In genomic region chr7:103888603-103889153, GRCh38 we compare ENCODE assay signal across 16 cellular contexts.
DNase-seq lines count a peak whose midpoint lies in the region; ATAC-seq, FAIRE-seq and TF ChIP-seq lines count a peak whose summit lies in the region.
"Had no signal": no experiment of that assay in that cellular context is flagged by ENCODE, and none has a peak within 500 bp of the region (broad histone marks: within the 10 kb centered on the region; RNA-seq: fewer than 3 reads in every experiment).

No MANE protein-coding gene starts in this region.

- no peaks in the 10 kb centered on the region for H3F3A ChIP-seq in smooth muscle cell (ENCODE audit: low read depth)

- ATAC-seq in HepG2: no peak
- no peak for ATAC-seq in T-helper 17 cell
- ATAC-seq: CD8-positive, alpha-beta T cell had no signal

- no peaks in the 10 kb centered on the region for H3K4me1 Mint-ChIP-seq in T-helper 17 cell
- H3K4me1 Mint-ChIP-seq: CD14-positive monocyte had no signal

- intact Hi-C loops in HepG2 (cut with micrococcal nuclease; ENCODE audit: unreplicated experiment): no loop called here

- TF ChIP-seq CTCF in HepG2 (CRISPR knock-in tag; IDR thresholded peaks at IDR 0.05): no peak
- TF ChIP-seq CTCF in smooth muscle cell (IDR thresholded peaks at IDR 0.05; ENCODE audit: borderline replicate concordance, insufficient read depth, poor library complexity, severe bottlenecking): no peak

- BruUV-seq in HepG2 (replicated peaks; lab: Mats Ljungman, UMichigan): no TSS peak

- H3K27ac ChIP-seq in HepG2 (ENCODE audit: extremely low read length, insufficient read depth, low read length) (no peak overlapping the region), smooth muscle cell (ENCODE audit: low read depth) (no peak overlapping the region)
- H3K27ac ChIP-seq: GM23248 had no signal

- H3K79me2 ChIP-seq in HepG2 (ENCODE audit: insufficient read depth, low read length) (peaks cover 34% of the 10 kb centered on the region), smooth muscle cell (ENCODE audit: low read depth) (no peaks in the 10 kb centered on the region)

- no peaks in the 10 kb centered on the region for H3K27me3 Mint-ChIP-seq in T-helper 17 cell

- WGBS in HepG2 (ENCODE audit: low lambda C conversion rate): 65% methylated on average over 6 of the region's 6 CpGs
- WGBS in smooth muscle cell (ENCODE audit: low lambda C conversion rate): 50% methylated on average over 6 of the region's 6 CpGs

- FAIRE-seq in HepG2 (lab: Jason Lieb, UNC): no peak
- FAIRE-seq: A204.1, H54, HTR-8/SVneo had no signal

- H3K36me3 Mint-ChIP-seq in T-helper 17 cell (ENCODE audit: low read depth): no peaks in the 10 kb centered on the region
- H3K36me3 Mint-ChIP-seq: CD14-positive monocyte; CD8-positive, alpha-beta T cell had no signal

- in situ Hi-C loops in G401 (cut with HindIII; ENCODE audit: low sequenced_read_pairs) (no loop called here), HepG2 (cut with HindIII; ENCODE audit: extremely low pct_ligation_motif_present, low pct_unique_long_range_greater_than_20kb) (no loop called here)

- H3K4me3 Mint-ChIP-seq in T-helper 17 cell: no peak overlapping the region
- H3K4me3 Mint-ChIP-seq: CD14-positive monocyte; CD8-positive, alpha-beta T cell had no signal

- H3K27me3 ChIP-seq in HepG2 (ENCODE audit: control insufficient read depth in 1 of 2, insufficient read depth in 2 of 2, low read length in 2 of 2) (no peaks in the 10 kb centered on the region), smooth muscle cell (ENCODE audit: low read depth) (peaks cover 5% of the 10 kb centered on the region)

- DNase-seq in G401 (ENCODE audit: low spot score): peak; percentile 66
- DNase-seq in SK-N-DZ (ENCODE audit: low spot score): peak; percentile 48
- no peak for DNase-seq in HepG2 (ENCODE audit: low spot score)
- no peak for DNase-seq in smooth muscle cell (lab: John Stamatoyannopoulos, UW; ENCODE audit: unreplicated experiment)
- no peak for DNase-seq in activated gamma-delta T cell treated with Interleukin-2 at 50 U/mL for 16 hours
- no peak for DNase-seq in stimulated activated CD8-positive, alpha-beta memory T cell treated with anti-CD3 and anti-CD28 coated beads, Interleukin-4, amount 100 ng/mL, for 48 hours
- no peak for DNase-seq in T-helper 17 cell
- DNase-seq: CD8-positive, alpha-beta T cell; DND-41; GF-D8; GM23248 had no signal

- H3K36me3 ChIP-seq in HepG2 (replicated peaks in 1 of 2; ENCODE audit: control insufficient read depth in 1 of 2, insufficient read depth in 2 of 2, low read length in 2 of 2): no peaks in the 10 kb centered on the region; a peak in 2 of 5 replicates
- no peaks in the 10 kb centered on the region for H3K36me3 ChIP-seq in smooth muscle cell (ENCODE audit: low read depth)

- H3K9me3 ChIP-seq in HepG2 (ENCODE audit: low read length) (no peaks in the 10 kb centered on the region), smooth muscle cell (replicated peaks; ENCODE audit: low read depth) (no peaks in the 10 kb centered on the region), T-helper 17 cell (ENCODE audit: control insufficient read depth, low read length, poor library complexity, severe bottlenecking) (no peaks in the 10 kb centered on the region)
- H3K9me3 ChIP-seq: Caco-2 had no signal

- H3K27ac Mint-ChIP-seq in T-helper 17 cell: no peak overlapping the region
- H3K27ac Mint-ChIP-seq: CD14-positive monocyte; CD8-positive, alpha-beta T cell had no signal

- CTCF ChIA-PET in HepG2 (lab: Yijun Ruan, JAX; ENCODE audit: low intra/inter-chr PET ratio, low total read pairs): no interaction called here

- H2AFZ ChIP-seq in HepG2 (ENCODE audit: low read length) (no peak overlapping the region), smooth muscle cell (ENCODE audit: low read depth) (peak overlapping the region; percentile 37)
- H2AFZ ChIP-seq: GM23248 had no signal

- peaks cover 2% of the 10 kb centered on the region; the same call in 1 of the 2 replicates for H4K20me1 ChIP-seq in HepG2 (ENCODE audit: insufficient read depth, low read length)
- no peaks in the 10 kb centered on the region for H4K20me1 ChIP-seq in smooth muscle cell (ENCODE audit: low read depth)

- no peak for TF ChIP-seq EP300 in HepG2 (IDR thresholded peaks at IDR 0.05; ENCODE audit: low read depth in 2 of 2, low read length in 2 of 2)
- TF ChIP-seq EP300 in HepG2 (CRISPR knock-in tag; IDR thresholded peaks at IDR 0.05; ENCODE audit: borderline replicate concordance): no peak

- no peak for TF ChIP-seq POLR2A in HepG2 (IDR thresholded peaks at IDR 0.05; ENCODE audit: insufficient read depth in 1 of 2, low read depth in 2 of 2, low read length in 2 of 2)

- H3K4me1 ChIP-seq in HepG2 (ENCODE audit: insufficient read depth, low read length): peaks cover 23% of the 10 kb centered on the region
- H3K4me1 ChIP-seq in smooth muscle cell (ENCODE audit: low read depth): no peaks in the 10 kb centered on the region

- H3K9ac ChIP-seq in HepG2 (ENCODE audit: insufficient read depth, low read depth, low read length) (no peak overlapping the region), smooth muscle cell (ENCODE audit: low read depth) (no peak overlapping the region)
- H3K9ac ChIP-seq: GM23248 had no signal

- no peak overlapping the region for H3K4me3 ChIP-seq in HepG2 (replicated peaks in 1 of 3; ENCODE audit: insufficient read depth in 1 of 3, low read depth in 2 of 3, low read length in 3 of 3)
- no peak overlapping the region for H3K4me3 ChIP-seq in smooth muscle cell
- H3K4me3 ChIP-seq: GM23248 had no signal

- POLR2A ChIA-PET in HepG2 (lab: Yijun Ruan, JAX): no interaction called here

- H3K4me2 ChIP-seq in HepG2 (ENCODE audit: low read depth, low read length) (no peak overlapping the region), smooth muscle cell (no peak overlapping the region)

- TF ChIP-seq RAD21 in HepG2 (CRISPR knock-in tag; IDR thresholded peaks at IDR 0.05): no peak

TF ChIP-seq in HepG2, 621 proteins besides CTCF, POLR2A, EP300 and RAD21:
- TF ChIP-seq RBM22 (optimal IDR thresholded peaks at IDR 0.05; ENCODE audit: low read length) (peak; percentile 52), ZFP82 (CRISPR knock-in tag; IDR thresholded peaks at IDR 0.05; ENCODE audit: borderline replicate concordance) (no peak)

Comparison
In these comparisons a context has a peak if more than half of its experiments do, and no peak if none do; other contexts are left out.
1. DNase-seq: peak in G401 (single experiment) and SK-N-DZ (single experiment); none in HepG2 (single experiment), smooth muscle cell (single experiment), activated gamma-delta T cell treated with Interleukin-2 at 50 U/mL for 16 hours (single experiment), stimulated activated CD8-positive, alpha-beta memory T cell treated with anti-CD3 and anti-CD28 coated beads, Interleukin-4, amount 100 ng/mL, for 48 hours (single experiment) and T-helper 17 cell (0 of 3).